Comparison of ENCODE assay signal across 8 cellular contexts in genomic region chr3:11335056-11335608, GRCh38.
DNase-seq lines count a peak whose midpoint lies in the region; ATAC-seq, FAIRE-seq and TF ChIP-seq lines count a peak whose summit lies in the region.

No MANE protein-coding gene starts in this region.

- no peaks in the 10 kb centered on the region for H3K27me3 ChIP-seq in SJCRH30
- no peaks in the 10 kb centered on the region for H3K27me3 ChIP-seq in endodermal cell (ENCODE audit: control insufficient read depth, insufficient read depth, low read length, poor library complexity, severe bottlenecking)

- H3K4me1 Mint-ChIP-seq in endodermal cell (no peaks in the 10 kb centered on the region), mesothelial cell of epicardium (no peaks in the 10 kb centered on the region)

- no peak overlapping the region for H3K4me3 ChIP-seq in SJCRH30
- H3K4me3 ChIP-seq in endodermal cell (ENCODE audit: low read length): no peak overlapping the region

- no peak overlapping the region for H3K4me3 Mint-ChIP-seq in endodermal cell
- no peak overlapping the region for H3K4me3 Mint-ChIP-seq in mesothelial cell of epicardium

- H3K27ac ChIP-seq in SJCRH30: no peak overlapping the region
- H3K27ac ChIP-seq in endodermal cell (ENCODE audit: low read depth, low read length): no peak overlapping the region

- H3K27ac Mint-ChIP-seq in endodermal cell: no peak overlapping the region
- no peak overlapping the region for H3K27ac Mint-ChIP-seq in mesothelial cell of epicardium

- H3K9me3 ChIP-seq in SJCRH30 (replicated peaks): no peaks in the 10 kb centered on the region
- H3K9me3 ChIP-seq in endodermal cell (ENCODE audit: control insufficient read depth, low read length): no peaks in the 10 kb centered on the region

- H3K36me3 ChIP-seq in SJCRH30: peaks cover 3% of the 10 kb centered on the region
- peaks cover 12% of the 10 kb centered on the region for H3K36me3 ChIP-seq in endodermal cell (ENCODE audit: control insufficient read depth, insufficient read depth, low read length)

- FAIRE-seq in A204.1 (lab: Jason Lieb, UNC): peak; percentile 88

- H3K36me3 Mint-ChIP-seq in endodermal cell (ENCODE audit: low read depth) (no peaks in the 10 kb centered on the region), mesothelial cell of epicardium (peaks cover 8% of the 10 kb centered on the region)

- H3K9ac ChIP-seq in endodermal cell (ENCODE audit: extremely low read depth, low read length, poor library complexity, severe bottlenecking): no peak overlapping the region

- H3K4me1 ChIP-seq in SJCRH30 (no peaks in the 10 kb centered on the region), endodermal cell (ENCODE audit: control insufficient read depth, insufficient read depth, low read length) (no peaks in the 10 kb centered on the region)

- WGBS in endodermal cell (ENCODE audit: insufficient coverage in 1 of 2, insufficient read length in 1 of 2), 2 experiments: 72% methylated on average over 3 to 4 of the region's 4 CpGs

- no peaks in the 10 kb centered on the region for H3K27me3 Mint-ChIP-seq in endodermal cell (ENCODE audit: insufficient read depth)
- no peaks in the 10 kb centered on the region for H3K27me3 Mint-ChIP-seq in mesothelial cell of epicardium (ENCODE audit: low read depth)

- no peaks in the 10 kb centered on the region for H3K9me3 Mint-ChIP-seq in endodermal cell
- H3K9me3 Mint-ChIP-seq in mesothelial cell of epicardium: no peaks in the 10 kb centered on the region

- no peak for ATAC-seq in GM18909 (IDR thresholded peaks at IDR 0.05; ENCODE audit: poor library complexity, unreplicated experiment)

- DNase-seq in Daoy (ENCODE audit: low read depth): peak; percentile 47
- peak; percentile 46 for DNase-seq in KG1 (lab: John Stamatoyannopoulos, UW)
- peak; percentile 22 to 71 for DNase-seq in SJCRH30
- DNase-seq in endodermal cell: peak; percentile 48
- no peak for DNase-seq in mesothelial cell of epicardium (ENCODE audit: low spot score in 2 of 2, unreplicated experiment in 2 of 2)
- DNase-seq in activated CD8-positive, alpha-beta memory T cell treated with anti-CD3 and anti-CD28 coated beads, Interleukin-2, amount 50 U/mL, for 48 hours: no peak

- TF ChIP-seq CTCF in endodermal cell (conservative IDR thresholded peaks at IDR 0.05): peak; percentile 83
- peak; percentile 37 for TF ChIP-seq CTCF in mesothelial cell of epicardium (IDR thresholded peaks at IDR 0.05; ENCODE audit: unreplicated experiment)

Comparison
In these comparisons a context has a peak if more than half of its experiments do, and no peak if none do; other contexts are left out.
1. DNase-seq: peak in Daoy (single experiment), KG1 (single experiment), SJCRH30 (2 of 2) and endodermal cell (single experiment); none in mesothelial cell of epicardium (0 of 2) and activated CD8-positive, alpha-beta memory T cell treated with anti-CD3 and anti-CD28 coated beads, Interleukin-2, amount 50 U/mL, for 48 hours (single experiment).